In genomic region chr2:180622122-180622918, GRCh38 we compare ENCODE assay signal across 22 cellular contexts.
A peak's percentile ranks its signal among the peaks of the same experiment; 100 is the strongest.
DNase-seq lines count a peak whose midpoint lies in the region; TF ChIP-seq lines count a peak whose summit lies in the region.
"Had no signal": no experiment of that assay in that cellular context is flagged by ENCODE, and none has a peak within 500 bp of the region (broad histone marks: within the 10 kb centered on the region; RNA-seq: fewer than 3 reads in every experiment).

No MANE protein-coding gene starts in this region.

- H3K36me3 ChIP-seq in mammary epithelial cell (ENCODE audit: insufficient read depth, low read length) (no peaks in the 10 kb centered on the region), mesenchymal stem cell (ENCODE audit: control insufficient read depth in 1 of 2, insufficient read depth in 2 of 2, low read depth in 1 of 2, low read length in 2 of 2) (no peaks in the 10 kb centered on the region)
- H3K36me3 ChIP-seq: gastroesophageal sphincter, right atrium auricular region, thoracic aorta had no signal

- no peak overlapping the region for H3K27ac ChIP-seq in mammary epithelial cell (ENCODE audit: insufficient read depth, low read depth, low read length)
- H3K27ac ChIP-seq in mesenchymal stem cell (ENCODE audit: low read length, poor library complexity, severe bottlenecking) = peak overlapping the region; percentile 65
- H3K27ac ChIP-seq: gastroesophageal sphincter, right atrium auricular region, thoracic aorta had no signal

- no peak overlapping the region for H4K8ac ChIP-seq in mesenchymal stem cell (ENCODE audit: low read length)

- H2AK5ac ChIP-seq in mesenchymal stem cell (ENCODE audit: low read length, severe bottlenecking) = no peak overlapping the region

- peak overlapping the region; percentile 19 for H2BK120ac ChIP-seq in mesenchymal stem cell (ENCODE audit: low read depth, low read length)

- WGBS in mammary epithelial cell (ENCODE audit: low coverage, missing lambda C conversion rate) = 75% methylated on average over 2 of the region's 2 CpGs
- WGBS in mesenchymal stem cell = 100% methylated on average over 1 of the region's 2 CpGs

- no peaks in the 10 kb centered on the region for H3K4me1 Mint-ChIP-seq in type B pancreatic cell (ENCODE audit: unreplicated experiment)
- H3K4me1 Mint-ChIP-seq: brain, memory B cell had no signal

- H2BK12ac ChIP-seq in mesenchymal stem cell (ENCODE audit: low read length in 2 of 2) = no peak overlapping the region

- H2AFZ ChIP-seq in mammary epithelial cell (ENCODE audit: low read depth, low read length) = no peak overlapping the region
- H2AFZ ChIP-seq in mesenchymal stem cell (ENCODE audit: low read depth, low read length) = no peak overlapping the region

- H3K4ac ChIP-seq in mesenchymal stem cell (ENCODE audit: low read depth in 1 of 2, low read length in 2 of 2) = no peak overlapping the region

- H3K9ac ChIP-seq in mammary epithelial cell (ENCODE audit: insufficient read depth, low read length) (no peak overlapping the region), mesenchymal stem cell (ENCODE audit: low read length) (no peak overlapping the region)

- H3K27me3 ChIP-seq in mammary epithelial cell (ENCODE audit: insufficient read depth, low read length) = no peaks in the 10 kb centered on the region
- no peaks in the 10 kb centered on the region for H3K27me3 ChIP-seq in mesenchymal stem cell (ENCODE audit: control insufficient read depth in 1 of 2, insufficient read depth in 1 of 2, low read length in 2 of 2)
- H3K27me3 ChIP-seq: gastroesophageal sphincter, right atrium auricular region had no signal

- no peak overlapping the region for H3K27ac Mint-ChIP-seq in type B pancreatic cell
- H3K27ac Mint-ChIP-seq: brain, memory B cell, T-helper 17 cell had no signal

- H3K79me2 ChIP-seq in mammary epithelial cell (ENCODE audit: insufficient read depth, low read length) = no peaks in the 10 kb centered on the region

- no peaks in the 10 kb centered on the region for H3K36me3 Mint-ChIP-seq in type B pancreatic cell
- H3K36me3 Mint-ChIP-seq: brain had no signal

- dilution Hi-C loops in mammary epithelial cell (cut with HindIII; ENCODE audit: low sequenced_read_pairs) = no loop called here

- H3K4me2 ChIP-seq in mammary epithelial cell (ENCODE audit: insufficient read depth, low read depth, low read length) = no peak overlapping the region
- H3K4me2 ChIP-seq in mesenchymal stem cell (ENCODE audit: low read length, poor library complexity, severe bottlenecking) = no peak overlapping the region

- H3K9me3 ChIP-seq in mammary epithelial cell (replicated peaks; ENCODE audit: insufficient read depth, low read length) (no peaks in the 10 kb centered on the region), mesenchymal stem cell (ENCODE audit: control insufficient read depth, low read length) (peaks cover 5% of the 10 kb centered on the region)
- H3K9me3 ChIP-seq: gastroesophageal sphincter, thoracic aorta had no signal

- in situ Hi-C loops in mammary epithelial cell (cut with MboI; ENCODE audit: low sequenced_read_pairs in 2 of 2) = no loop called here

- H3K18ac ChIP-seq in mesenchymal stem cell (ENCODE audit: low read depth in 1 of 2, low read length in 2 of 2) = no peak overlapping the region

- H3K27me3 Mint-ChIP-seq in type B pancreatic cell = no peaks in the 10 kb centered on the region
- H3K27me3 Mint-ChIP-seq: brain had no signal

- no peaks in the 10 kb centered on the region for H4K20me1 ChIP-seq in mammary epithelial cell (ENCODE audit: insufficient read depth, low read length)

- CTCF ChIA-PET in mammary epithelial cell (lab: Charles Lee; ENCODE audit: low non-redundant PET) = no interaction called here

- no peak for TF ChIP-seq CTCF in mammary epithelial cell (conservative IDR thresholded peaks at IDR 0.05 in 1 of 2, IDR thresholded peaks at IDR 0.05 in 1 of 2; ENCODE audit: extremely low read depth in 1 of 2, insufficient read depth in 1 of 2, low read depth in 1 of 2, low read length in 2 of 2)
- no peak for TF ChIP-seq CTCF in type B pancreatic cell (conservative IDR thresholded peaks at IDR 0.05)

- H3K4me3 ChIP-seq in mammary epithelial cell (replicated peaks in 1 of 3; ENCODE audit: insufficient read depth in 1 of 3, low read depth in 2 of 3, low read length in 3 of 3) (no peak overlapping the region), mesenchymal stem cell (ENCODE audit: insufficient read depth in 1 of 2, low read depth in 1 of 2, low read length in 2 of 2) (no peak overlapping the region)
- H3K4me3 ChIP-seq: gastroesophageal sphincter, right atrium auricular region, thoracic aorta had no signal

- no peaks in the 10 kb centered on the region for H3K4me1 ChIP-seq in mammary epithelial cell (ENCODE audit: insufficient read depth, low read length)
- H3K4me1 ChIP-seq in mesenchymal stem cell (ENCODE audit: control insufficient read depth, insufficient read depth, low read depth, low read length) = peaks cover 2% of the 10 kb centered on the region
- H3K4me1 ChIP-seq: gastroesophageal sphincter, right atrium auricular region had no signal

- no peak overlapping the region for H4K91ac ChIP-seq in mesenchymal stem cell (ENCODE audit: low read length)

- BruUV-seq in mammary epithelial cell (replicated peaks; lab: Mats Ljungman, UMichigan) = no TSS peak

- H3K79me1 ChIP-seq in mesenchymal stem cell (replicated peaks; ENCODE audit: low read length, poor library complexity, severe bottlenecking) = no peaks in the 10 kb centered on the region

- H3K23ac ChIP-seq in mesenchymal stem cell (ENCODE audit: low read length in 2 of 2) = no peak overlapping the region

- no peaks in the 10 kb centered on the region for H3K9me3 Mint-ChIP-seq in type B pancreatic cell
- H3K9me3 Mint-ChIP-seq: brain had no signal

- no peak overlapping the region for H2BK5ac ChIP-seq in mesenchymal stem cell (ENCODE audit: low read depth, low read length, poor library complexity, severe bottlenecking)

- intact Hi-C loops in mammary epithelial cell (cut with micrococcal nuclease) = no loop called here

- DNase-seq in ELR (ENCODE audit: low read depth) (peak; percentile 61), NCI-H446 (lab: John Stamatoyannopoulos, UW) (peak; percentile 21 to 24), mammary epithelial cell (peak; percentile 21), mesenchymal stem cell (peak; percentile 72), SK-N-DZ (ENCODE audit: low spot score) (no peak), type B pancreatic cell (ENCODE audit: extremely low spot score, unreplicated experiment) (no peak)
- DNase-seq in activated CD4-positive, alpha-beta T cell treated with anti-CD3 and anti-CD28 coated beads, Interleukin-2, amount 50 U/mL, for 1 hour = no peak
- DNase-seq in stimulated activated CD4-positive, alpha-beta T cell treated with anti-CD3 and anti-CD28 coated beads, Interleukin-12 subunit alpha, Interleukin-12 subunit beta, amount 100 ng/mL, for 4 hours = no peak
- DNase-seq: activated CD4-positive, CD25-positive, alpha-beta regulatory T cell treated with anti-CD3 and anti-CD28 coated beads, Interleukin-2, amount 50 U/mL, for 72 hours; activated gamma-delta T cell; DMS53; effector CD4-positive, alpha-beta T cell; NCI-H1930; NCI-H510A treated with DMSO at 0.1 percent for 48 hours; stimulated activated CD4-positive, alpha-beta T cell treated with anti-CD3 and anti-CD28 coated beads, Interleukin-4, amount 100 ng/mL, for 1 hour; stimulated activated CD8-positive, alpha-beta memory T cell treated with anti-CD3 and anti-CD28 coated beads, Interleukin-4, amount 100 ng/mL, for 48 hours; T-helper 17 cell had no signal

- H2BK15ac ChIP-seq in mesenchymal stem cell (ENCODE audit: low read depth, poor library complexity, severe bottlenecking) = no peak overlapping the region

- H3K14ac ChIP-seq in mesenchymal stem cell (ENCODE audit: low read length in 2 of 2) = no peak overlapping the region

- no peak overlapping the region for H3K4me3 Mint-ChIP-seq in type B pancreatic cell
- H3K4me3 Mint-ChIP-seq: brain, memory B cell, T-helper 17 cell had no signal

Comparison
In these comparisons a context has a peak if more than half of its experiments do, and no peak if none do; other contexts are left out.
1. DNase-seq: peak in ELR (single experiment), NCI-H446 (2 of 2), mammary epithelial cell (single experiment) and mesenchymal stem cell (single experiment); none in activated CD4-positive, alpha-beta T cell treated with anti-CD3 and anti-CD28 coated beads, Interleukin-2, amount 50 U/mL, for 1 hour (single experiment), stimulated activated CD4-positive, alpha-beta T cell treated with anti-CD3 and anti-CD28 coated beads, Interleukin-12 subunit alpha, Interleukin-12 subunit beta, amount 100 ng/mL, for 4 hours (single experiment), SK-N-DZ (single experiment) and type B pancreatic cell (single experiment).